1 cellular context compared by ENCODE assay signal in genomic region chr18:9494778-9495302, GRCh38.
TF ChIP-seq lines count a peak whose summit lies in the region.

No MANE protein-coding gene starts in this region.

TF ChIP-seq in HepG2, 621 proteins besides CTCF, POLR2A, EP300 and RAD21:
- TF ChIP-seq NKX3-1 (CRISPR knock-in tag; IDR thresholded peaks at IDR 0.05) (no peak), SRF (IDR thresholded peaks at IDR 0.05; ENCODE audit: low read depth, low read length) (peak; percentile 38; the same call in 1 of the 2 replicates), ZNF605 (CRISPR knock-in tag; IDR thresholded peaks at IDR 0.05) (no peak)
TF ChIP-seq in HepG2: peak in this region for 1.
